In genomic region chr11:102810943-102811528, GRCh38 we compare ENCODE assay signal across 9 cellular contexts. TPM values are rescaled to one million over a fixed set of nuclear protein-coding genes. Genes with fewer than 3 reads are reported as not detected.
DNase-seq lines count a peak whose midpoint lies in the region; ATAC-seq and TF ChIP-seq lines count a peak whose summit lies in the region.
"Had no signal": no experiment of that assay in that cellular context is flagged by ENCODE, and none has a peak within 500 bp of the region (broad histone marks: within the 10 kb centered on the region; RNA-seq: fewer than 3 reads in every experiment).

No MANE protein-coding gene starts in this region.

- no peaks in the 10 kb centered on the region for H3F3A ChIP-seq in neural progenitor cell (ENCODE audit: low read depth)

- no peak overlapping the region for H3K4me2 ChIP-seq in neural progenitor cell

- no peaks in the 10 kb centered on the region for H3K4me1 ChIP-seq in neural progenitor cell

- H2AFZ ChIP-seq in neural progenitor cell (replicated peaks), result no peak overlapping the region

- no peaks in the 10 kb centered on the region for H3K27me3 Mint-ChIP-seq in chondrocyte (ENCODE audit: low read depth)
- peaks cover 4% of the 10 kb centered on the region for H3K27me3 Mint-ChIP-seq in neural progenitor cell (ENCODE audit: insufficient read depth, low read depth)
- H3K27me3 Mint-ChIP-seq in activated CD8-positive, alpha-beta T cell treated with anti-CD3 and anti-CD28 coated beads, Interleukin-2, amount 10 ng/mL, durations not matched to agents 7 days and 5 days (ENCODE audit: low read depth), result no peaks in the 10 kb centered on the region

- H3K9me3 ChIP-seq in neural progenitor cell (ENCODE audit: low read depth), result no peaks in the 10 kb centered on the region

- H3K4me3 ChIP-seq in NB4 (ENCODE audit: low read depth, low read length) (no peak overlapping the region), neural progenitor cell (no peak overlapping the region)

- POLR2A ChIA-PET in activated CD8-positive, alpha-beta T cell treated with anti-CD3 and anti-CD28 coated beads, Interleukin-2, amount 10 ng/mL, durations not matched to agents 7 days and 5 days (lab: Charles Lee), result no interaction called here

- CTCF ChIA-PET in activated CD8-positive, alpha-beta T cell treated with anti-CD3 and anti-CD28 coated beads, Interleukin-2, amount 10 ng/mL, durations not matched to agents 7 days and 5 days (lab: Charles Lee), result no interaction called here

- ATAC-seq in activated CD8-positive, alpha-beta T cell treated with anti-CD3 and anti-CD28 coated beads, Interleukin-2, amount 10 ng/mL, durations not matched to agents 7 days and 5 days, result no peak
- no peak for ATAC-seq in GM21515 (IDR thresholded peaks at IDR 0.05; ENCODE audit: unreplicated experiment)

- no peaks in the 10 kb centered on the region for H3K79me2 ChIP-seq in neural progenitor cell (ENCODE audit: low read depth)

- no peaks in the 10 kb centered on the region for H3K36me3 ChIP-seq in neural progenitor cell

- H3K4me3 Mint-ChIP-seq in chondrocyte (ENCODE audit: unreplicated experiment), result no peak overlapping the region
- no peak overlapping the region for H3K4me3 Mint-ChIP-seq in neural progenitor cell
- H3K4me3 Mint-ChIP-seq in activated CD8-positive, alpha-beta T cell treated with anti-CD3 and anti-CD28 coated beads, Interleukin-2, amount 10 ng/mL, durations not matched to agents 7 days and 5 days, result no peak overlapping the region

- H3K27ac Mint-ChIP-seq in chondrocyte (ENCODE audit: unreplicated experiment) (no peak overlapping the region), neural progenitor cell (no peak overlapping the region)
- H3K27ac Mint-ChIP-seq in activated CD8-positive, alpha-beta T cell treated with anti-CD3 and anti-CD28 coated beads, Interleukin-2, amount 10 ng/mL, durations not matched to agents 7 days and 5 days, result no peak overlapping the region

- no peak overlapping the region for H3K27ac ChIP-seq in neural progenitor cell

- TF ChIP-seq POLR2A in NB4 (IDR thresholded peaks at IDR 0.05; ENCODE audit: extremely low read depth, insufficient read length), result no peak

- peak; percentile 70 for DNase-seq in ELR (ENCODE audit: low read depth)
- DNase-seq in NB4 (ENCODE audit: low read depth), result peak; percentile 18
- DNase-seq in chondrocyte (ENCODE audit: low spot score), result no peak
- peak; percentile 31 for DNase-seq in neural progenitor cell (ENCODE audit: low spot score)
- no peak for DNase-seq in SK-N-DZ (ENCODE audit: low spot score)
- no peak for DNase-seq in activated CD8-positive, alpha-beta T cell treated with anti-CD3 and anti-CD28 coated beads, Interleukin-2, amount 10 ng/mL, durations not matched to agents 7 days and 5 days
- no peak for DNase-seq in RPMI8226
- DNase-seq: activated CD4-positive, alpha-beta T cell treated with anti-CD3 and anti-CD28 coated beads, Interleukin-2, amount 50 U/mL, for 4 hours had no signal

- H3K9me3 Mint-ChIP-seq in chondrocyte (ENCODE audit: low read depth), result peaks cover 8% of the 10 kb centered on the region
- H3K9me3 Mint-ChIP-seq in neural progenitor cell, result peaks cover 2% of the 10 kb centered on the region
- no peaks in the 10 kb centered on the region for H3K9me3 Mint-ChIP-seq in activated CD8-positive, alpha-beta T cell treated with anti-CD3 and anti-CD28 coated beads, Interleukin-2, amount 10 ng/mL, durations not matched to agents 7 days and 5 days (ENCODE audit: insufficient read depth)

- TF ChIP-seq CTCF in NB4 (IDR thresholded peaks at IDR 0.05; ENCODE audit: low read depth, low read length), result peak; percentile 41
- peak; percentile 82 for TF ChIP-seq CTCF in chondrocyte (IDR thresholded peaks at IDR 0.05)
- peak; percentile 54 for TF ChIP-seq CTCF in neural progenitor cell (IDR thresholded peaks at IDR 0.05)

- H3K27me3 ChIP-seq in neural progenitor cell, result no peaks in the 10 kb centered on the region

- peaks cover 17% of the 10 kb centered on the region for H3K4me1 Mint-ChIP-seq in chondrocyte (ENCODE audit: low read depth)
- no peaks in the 10 kb centered on the region for H3K4me1 Mint-ChIP-seq in neural progenitor cell
- no peaks in the 10 kb centered on the region for H3K4me1 Mint-ChIP-seq in activated CD8-positive, alpha-beta T cell treated with anti-CD3 and anti-CD28 coated beads, Interleukin-2, amount 10 ng/mL, durations not matched to agents 7 days and 5 days (ENCODE audit: low read depth)

- H4K20me1 ChIP-seq in neural progenitor cell (ENCODE audit: low read depth), result no peaks in the 10 kb centered on the region

- no peak overlapping the region for H3K9ac ChIP-seq in neural progenitor cell

- no peaks in the 10 kb centered on the region for H3K36me3 Mint-ChIP-seq in chondrocyte (ENCODE audit: low read depth)
- no peaks in the 10 kb centered on the region for H3K36me3 Mint-ChIP-seq in neural progenitor cell
- no peaks in the 10 kb centered on the region for H3K36me3 Mint-ChIP-seq in activated CD8-positive, alpha-beta T cell treated with anti-CD3 and anti-CD28 coated beads, Interleukin-2, amount 10 ng/mL, durations not matched to agents 7 days and 5 days (ENCODE audit: low read depth)

RNA-seq across cellular contexts. Expression of gene MMP1, which starts 13.1 kb away (rescaled TPM):
- total RNA-seq in chondrocyte (0.60 to 4.1 TPM (median 3.9 TPM) in 3 replicates), neural progenitor cell (ENCODE audit: low replicate concordance) (not detected in 2 replicates)
- polyA plus RNA-seq in SK-N-DZ (2014; cell fraction: cytosol; rRNA removed), result not detected in 2 replicates
- polyA plus RNA-seq in SK-N-DZ (2014; cell fraction: nucleus; rRNA removed), result not detected in 2 replicates
- not detected for total RNA-seq in activated CD8-positive, alpha-beta T cell treated with anti-CD3 and anti-CD28 coated beads, Interleukin-2, amount 10 ng/mL, durations not matched to agents 7 days and 5 days

RNA-seq across cellular contexts. Expression of gene MMP10, which starts 30.6 kb away (rescaled TPM):
- total RNA-seq in chondrocyte (0.15 to 0.26 TPM in 2 of 3 replicates, not detected in the other), neural progenitor cell (ENCODE audit: low replicate concordance) (0.32 TPM in 1 of 2 replicates, not detected in the other)
- not detected in 2 replicates for polyA plus RNA-seq in SK-N-DZ (2014; cell fraction: cytosol; rRNA removed)
- not detected in 2 replicates for polyA plus RNA-seq in SK-N-DZ (2014; cell fraction: nucleus; rRNA removed)
- not detected for total RNA-seq in activated CD8-positive, alpha-beta T cell treated with anti-CD3 and anti-CD28 coated beads, Interleukin-2, amount 10 ng/mL, durations not matched to agents 7 days and 5 days

RNA-seq across cellular contexts. Expression of gene MMP3, which starts 32.4 kb away (rescaled TPM):
- total RNA-seq in chondrocyte (not detected in 3 replicates), neural progenitor cell (ENCODE audit: low replicate concordance) (not detected in 2 replicates)
- polyA plus RNA-seq in SK-N-DZ (2014; cell fraction: cytosol; rRNA removed), result not detected in 2 replicates
- polyA plus RNA-seq in SK-N-DZ (2014; cell fraction: nucleus; rRNA removed), result not detected in 2 replicates
- not detected for total RNA-seq in activated CD8-positive, alpha-beta T cell treated with anti-CD3 and anti-CD28 coated beads, Interleukin-2, amount 10 ng/mL, durations not matched to agents 7 days and 5 days

Comparison
In these comparisons a context has a peak if more than half of its experiments do, and no peak if none do; other contexts are left out.
1. DNase-seq: peak in ELR (single experiment), NB4 (single experiment) and neural progenitor cell (single experiment); none in chondrocyte (single experiment), SK-N-DZ (single experiment), activated CD8-positive, alpha-beta T cell treated with anti-CD3 and anti-CD28 coated beads, Interleukin-2, amount 10 ng/mL, durations not matched to agents 7 days and 5 days (single experiment) and RPMI8226 (single experiment).
2. Peak in every context shown above with its lines, with median percentiles within 50 percentile points of each other: CTCF ChIP-seq.